11 cellular contexts compared by ENCODE assay signal in genomic region chr7:11726251-11727155, GRCh38.
DNase-seq lines count a peak whose midpoint lies in the region; ATAC-seq and TF ChIP-seq lines count a peak whose summit lies in the region.
"Had no signal": no experiment of that assay in that cellular context is flagged by ENCODE, and none has a peak within 500 bp of the region (broad histone marks: within the 10 kb centered on the region; RNA-seq: fewer than 3 reads in every experiment).

No MANE protein-coding gene starts in this region.

- H3K36me3 ChIP-seq in MM.1S (replicated peaks; ENCODE audit: insufficient read depth, low read length): no peaks in the 10 kb centered on the region

- DNase-seq in DMS114 treated with DMSO at 0.1 percent for 48 hours (lab: John Stamatoyannopoulos, UW; ENCODE audit: unreplicated experiment) (peak; percentile 12), NCI-H446 (lab: John Stamatoyannopoulos, UW) (peak; percentile 81 to 84), fibroblast of gingiva (ENCODE audit: low read depth) (peak; percentile 93), posterior vena cava (ENCODE audit: low spot score) (peak; percentile 75), inferior parietal cortex (ENCODE audit: extremely low spot score) (no peak), MM.1S (no peak)
- no peak for DNase-seq in stimulated activated CD4-positive, alpha-beta T cell treated with anti-CD3 and anti-CD28 coated beads, Interleukin-12 subunit alpha, Interleukin-12 subunit beta, amount 100 ng/mL, for 4 hours
- DNase-seq: CD4-positive, alpha-beta T cell; KG1 had no signal

- no peaks in the 10 kb centered on the region for H3K79me2 ChIP-seq in MM.1S (ENCODE audit: low read length)

- no peak overlapping the region for H2AFZ ChIP-seq in MM.1S (ENCODE audit: low read length)

- TF ChIP-seq CTCF in MM.1S (IDR thresholded peaks at IDR 0.05; ENCODE audit: low read length): no peak

- no peak overlapping the region for H3K9ac ChIP-seq in MM.1S (ENCODE audit: low read length)

- no peak overlapping the region for H3K27ac ChIP-seq in MM.1S (ENCODE audit: low read length)

- H3K4me1 ChIP-seq in MM.1S (ENCODE audit: low read length): no peaks in the 10 kb centered on the region

- no peaks in the 10 kb centered on the region for H3F3A ChIP-seq in MM.1S (ENCODE audit: insufficient read depth, low read length)

- H4K20me1 ChIP-seq in MM.1S (ENCODE audit: insufficient read depth, low read length): no peaks in the 10 kb centered on the region

- H3K4me3 ChIP-seq in MM.1S (ENCODE audit: low read length): no peak overlapping the region
- H3K4me3 ChIP-seq: smooth muscle cell had no signal

- intact Hi-C loops in posterior vena cava (cut with DNase I): no loop called here

- H3K9me2 ChIP-seq in MM.1S (replicated peaks; ENCODE audit: insufficient read depth, low read length): no peaks in the 10 kb centered on the region

- no peaks in the 10 kb centered on the region for H3K9me3 ChIP-seq in MM.1S (replicated peaks; ENCODE audit: insufficient read depth, low read length)

- no peak for ATAC-seq in HG03460 (IDR thresholded peaks at IDR 0.05; ENCODE audit: unreplicated experiment)

- no peaks in the 10 kb centered on the region for H3K27me3 ChIP-seq in MM.1S (replicated peaks; ENCODE audit: insufficient read depth, low read length)

- H3K4me2 ChIP-seq in MM.1S (ENCODE audit: low read depth, low read length): no peak overlapping the region
- H3K4me2 ChIP-seq: smooth muscle cell had no signal

Comparison
In these comparisons a context has a peak if more than half of its experiments do, and no peak if none do; other contexts are left out.
1. DNase-seq: peak in DMS114 treated with DMSO at 0.1 percent for 48 hours (single experiment), NCI-H446 (2 of 2), fibroblast of gingiva (single experiment) and posterior vena cava (single experiment); none in inferior parietal cortex (single experiment), stimulated activated CD4-positive, alpha-beta T cell treated with anti-CD3 and anti-CD28 coated beads, Interleukin-12 subunit alpha, Interleukin-12 subunit beta, amount 100 ng/mL, for 4 hours (single experiment) and MM.1S (single experiment).